Comparison of ENCODE assay signal across 23 cellular contexts in the genomic region with DNA sequence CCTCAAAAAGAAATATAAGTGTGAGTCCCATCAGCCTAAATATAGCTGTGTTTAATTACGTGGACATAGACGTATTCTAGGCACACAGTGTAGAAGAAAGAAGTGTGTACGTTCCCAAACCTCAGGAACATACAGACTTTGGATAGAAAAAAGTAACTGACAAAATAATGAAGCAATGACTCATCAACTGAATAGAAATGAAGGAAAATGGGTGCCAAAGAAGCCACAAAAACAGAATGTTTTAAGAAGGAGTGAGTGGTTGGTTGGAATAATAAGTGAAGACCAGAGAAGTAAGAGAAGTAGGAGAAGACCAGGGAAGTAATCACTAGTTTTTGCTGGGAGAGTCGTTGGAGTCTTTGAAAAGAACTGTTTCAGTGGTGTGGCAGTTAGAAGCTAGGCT.
"Had no signal": no experiment of that assay in that cellular context is flagged by ENCODE, and none has a peak within 500 bp of the region (broad histone marks: within the 10 kb centered on the region; RNA-seq: fewer than 3 reads in every experiment).

No MANE protein-coding gene starts in this region.

- H3K27me3 ChIP-seq: adrenal gland, heart right ventricle, ovary, right lobe of liver, stomach, testis had no signal

- ATAC-seq: activated naive CD4-positive, alpha-beta T cell treated with anti-CD3 and anti-CD28 coated beads, Interleukin-2, amount 50 U/mL, for 72 hours; heart right ventricle; right lobe of liver had no signal

- H3K4me3 ChIP-seq: adrenal gland, heart right ventricle, ovary, right lobe of liver, stomach, testis had no signal

- H3K27ac ChIP-seq: adrenal gland, heart right ventricle, ovary, right lobe of liver, stomach, testis, VCaP had no signal

- H3K36me3 ChIP-seq: adrenal gland, heart right ventricle, ovary, right lobe of liver, stomach had no signal

- DNase-seq: activated CD4-positive, alpha-beta T cell treated with anti-CD3 and anti-CD28 coated beads, Interleukin-2, amount 50 U/mL, for 1 hour; activated CD4-positive, CD25-positive, alpha-beta regulatory T cell treated with anti-CD3 and anti-CD28 coated beads, Interleukin-2, amount 50 U/mL, for 72 hours; activated CD8-positive, alpha-beta memory T cell treated with anti-CD3 and anti-CD28 coated beads for 24 hours; activated CD8-positive, alpha-beta memory T cell treated with anti-CD3 and anti-CD28 coated beads, Interleukin-2, amount 50 U/mL, for 48 hours; activated effector memory CD4-positive, alpha-beta T cell treated with anti-CD3 and anti-CD28 coated beads, Interleukin-2, amount 50 U/mL, for 16 hours; activated T-cell treated with anti-CD3 and anti-CD28 coated beads, Interleukin-2, amount 50 U/mL, for 48 hours; adrenal gland; central memory CD4-positive, alpha-beta T cell; cortex of kidney; erythroblast; heart right ventricle; naive B cell; ovary; right lobe of liver; small intestine; stimulated activated CD4-positive, alpha-beta T cell treated with anti-CD3 and anti-CD28 coated beads, Interleukin-15, amount 100 ng/mL, for 24 hours; stimulated activated CD4-positive, alpha-beta T cell treated with anti-CD3 and anti-CD28 coated beads, Interleukin-2, amount 100 ng/mL, for 48 hours; stomach; SW 1271; T-helper 2 cell; testis had no signal

- H3K4me1 ChIP-seq: adrenal gland, heart right ventricle, right lobe of liver, testis had no signal

- H3K9me3 ChIP-seq: adrenal gland, ovary, right lobe of liver, stomach, testis had no signal
